Comparison of ENCODE assay signal across 10 cellular contexts in genomic region chr19:51354742-51355148, GRCh38. TPM values are rescaled to one million over a fixed set of nuclear protein-coding genes. Genes with fewer than 3 reads are reported as not detected.
A peak's percentile ranks its signal among the peaks of the same experiment; 100 is the strongest.
DNase-seq lines count a peak whose midpoint lies in the region; ATAC-seq and TF ChIP-seq lines count a peak whose summit lies in the region.
"Had no signal": no experiment of that assay in that cellular context is flagged by ENCODE, and none has a peak within 500 bp of the region (broad histone marks: within the 10 kb centered on the region; RNA-seq: fewer than 3 reads in every experiment).

No MANE protein-coding gene starts in this region.

- H3K9me3 ChIP-seq in DND-41 (ENCODE audit: insufficient read depth, low read length, severe bottlenecking) (no peaks in the 10 kb centered on the region), NT2/D1 (ENCODE audit: insufficient read depth, low read length) (no peaks in the 10 kb centered on the region)

- H3K36me3 ChIP-seq in DND-41 (ENCODE audit: insufficient read depth, low read length) (peaks cover 29% of the 10 kb centered on the region), NT2/D1 (ENCODE audit: insufficient read depth, insufficient read length, low read length) (peaks cover 15% of the 10 kb centered on the region)

- H3K9me3 Mint-ChIP-seq in nephron progenitor cell (no peaks in the 10 kb centered on the region), natural killer cell (no peaks in the 10 kb centered on the region)

- H3K27me3 Mint-ChIP-seq in nephron progenitor cell (ENCODE audit: low read depth, poor library complexity) (no peaks in the 10 kb centered on the region), natural killer cell (ENCODE audit: low read depth in 2 of 2) (no peaks in the 10 kb centered on the region)

- TF ChIP-seq CTCF in DND-41 (IDR thresholded peaks at IDR 0.05; ENCODE audit: borderline replicate concordance, extremely low read depth, low read length, poor library complexity, severe bottlenecking) = no peak
- no peak for TF ChIP-seq CTCF in nephron progenitor cell (IDR thresholded peaks at IDR 0.05)
- TF ChIP-seq CTCF in natural killer cell (IDR thresholded peaks at IDR 0.05) = no peak

- H3K79me2 ChIP-seq in DND-41 (ENCODE audit: insufficient read depth, low read length) = no peaks in the 10 kb centered on the region

- H3K4me3 Mint-ChIP-seq in nephron progenitor cell (peak overlapping the region; percentile 68), natural killer cell (no peak overlapping the region)

- H3K4me1 Mint-ChIP-seq in nephron progenitor cell (peaks cover 47% of the 10 kb centered on the region), natural killer cell (peaks cover 0 to 4% of the 10 kb centered on the region in 2 donors)

- intact Hi-C loops in natural killer cell (cut with micrococcal nuclease) = no loop called here

- H3K9ac ChIP-seq in DND-41 (ENCODE audit: low read depth, low read length) (no peak overlapping the region), NT2/D1 (ENCODE audit: insufficient read length, low read depth) (no peak overlapping the region)

- DNase-seq in DND-41 (peak; percentile 75), NT2/D1 (ENCODE audit: low read depth, low spot score) (peak; percentile 36), caudate nucleus (lab: John Stamatoyannopoulos, UW) (peak in 44 of 61 donors; percentile 4 to 64 (median 26)), nephron progenitor cell (peak; percentile 71), DMS 273 treated with DMSO at 0.1 percent for 48 hours (lab: John Stamatoyannopoulos, UW) (no peak), natural killer cell (no peak), DMS79 (lab: John Stamatoyannopoulos, UW) (no peak)
- DNase-seq: NCI-H1417 treated with DMSO at 0.1 percent for 48 hours had no signal

- ATAC-seq in DND-41 (ENCODE audit: insufficient read depth, low read depth) (peak; percentile 90), GM21825 (IDR thresholded peaks at IDR 0.05; ENCODE audit: unreplicated experiment) (no peak), natural killer cell (no peak)

- H3K27ac Mint-ChIP-seq in nephron progenitor cell (peak overlapping the region; percentile 91), natural killer cell (no peak overlapping the region)

- H3K36me3 Mint-ChIP-seq in nephron progenitor cell (ENCODE audit: low read depth) (peaks cover 16% of the 10 kb centered on the region), natural killer cell (no peaks in the 10 kb centered on the region)

- peaks cover 15% of the 10 kb centered on the region for H4K20me1 ChIP-seq in DND-41 (ENCODE audit: insufficient read depth, low read length)

- H3K27me3 ChIP-seq in DND-41 (ENCODE audit: insufficient read depth, low read length, poor library complexity) (no peaks in the 10 kb centered on the region), NT2/D1 (ENCODE audit: insufficient read depth, insufficient read length) (no peaks in the 10 kb centered on the region)

- no peak overlapping the region for H2AFZ ChIP-seq in DND-41 (ENCODE audit: low read depth, low read length)

- no peak overlapping the region for H3K4me2 ChIP-seq in DND-41 (ENCODE audit: insufficient read depth, low read length)

- peaks cover 9% of the 10 kb centered on the region for H3K4me1 ChIP-seq in DND-41 (ENCODE audit: insufficient read depth, low read length)
- H3K4me1 ChIP-seq in NT2/D1 (ENCODE audit: insufficient read depth, insufficient read length) = peaks cover 5% of the 10 kb centered on the region

- H3K4me3 ChIP-seq in DND-41 (ENCODE audit: low read depth in 1 of 2, low read length in 2 of 2) = no peak overlapping the region
- H3K4me3 ChIP-seq in NT2/D1 (ENCODE audit: insufficient read length, low read depth) = no peak overlapping the region

- H3K27ac ChIP-seq in DND-41 (ENCODE audit: low read length) = no peak overlapping the region
- H3K27ac ChIP-seq in caudate nucleus (ENCODE audit: low read depth, low read length) = peak overlapping the region; percentile 88

RNA-seq across cellular contexts. Expression of gene ETFB, which starts 11.4 kb away (rescaled TPM):
- total RNA-seq in natural killer cell = 10 to 100 TPM; 44.9 to 60.1 (median 55.0) TPM

RNA-seq across cellular contexts. Expression of gene VSIG10L, which starts 12.8 kb away (rescaled TPM):
- total RNA-seq in natural killer cell = under 1 TPM in 2 of 3 donors, not detected in 1; 0.52 to 0.68 TPM

RNA-seq across cellular contexts. Expression of gene CLDND2, which starts 14.1 kb away (rescaled TPM):
- 10 to 100 TPM; 72.8 to 83.2 (median 75.3) TPM for total RNA-seq in natural killer cell
- total RNA-seq: renal cortical epithelial cell had no signal

RNA-seq across cellular contexts. Expression of gene NKG7, which starts 17.7 kb away (rescaled TPM):
- total RNA-seq in natural killer cell = 1,000 to 10,000 TPM; 2,907 to 3,894 (median 3,151) TPM
- total RNA-seq: renal cortical epithelial cell had no signal

RNA-seq across cellular contexts. Expression of gene LIM2, which starts 33.0 kb away (rescaled TPM):
- total RNA-seq in natural killer cell = 10 to 100 TPM in 1 of 3 donors, 1 to 10 TPM in 2; 5.9 to 10.3 (median 8.5) TPM
- total RNA-seq: renal cortical epithelial cell had no signal

Comparison
In these comparisons a context has a peak if more than half of its experiments do, and no peak if none do; other contexts are left out.
1. DNase-seq: peak in DND-41 (single experiment), NT2/D1 (single experiment), caudate nucleus (44 of 61) and nephron progenitor cell (single experiment); none in DMS 273 treated with DMSO at 0.1 percent for 48 hours (single experiment), natural killer cell (single experiment) and DMS79 (single experiment).